Comparison of ENCODE assay signal across 1 cellular context in the genomic region with DNA sequence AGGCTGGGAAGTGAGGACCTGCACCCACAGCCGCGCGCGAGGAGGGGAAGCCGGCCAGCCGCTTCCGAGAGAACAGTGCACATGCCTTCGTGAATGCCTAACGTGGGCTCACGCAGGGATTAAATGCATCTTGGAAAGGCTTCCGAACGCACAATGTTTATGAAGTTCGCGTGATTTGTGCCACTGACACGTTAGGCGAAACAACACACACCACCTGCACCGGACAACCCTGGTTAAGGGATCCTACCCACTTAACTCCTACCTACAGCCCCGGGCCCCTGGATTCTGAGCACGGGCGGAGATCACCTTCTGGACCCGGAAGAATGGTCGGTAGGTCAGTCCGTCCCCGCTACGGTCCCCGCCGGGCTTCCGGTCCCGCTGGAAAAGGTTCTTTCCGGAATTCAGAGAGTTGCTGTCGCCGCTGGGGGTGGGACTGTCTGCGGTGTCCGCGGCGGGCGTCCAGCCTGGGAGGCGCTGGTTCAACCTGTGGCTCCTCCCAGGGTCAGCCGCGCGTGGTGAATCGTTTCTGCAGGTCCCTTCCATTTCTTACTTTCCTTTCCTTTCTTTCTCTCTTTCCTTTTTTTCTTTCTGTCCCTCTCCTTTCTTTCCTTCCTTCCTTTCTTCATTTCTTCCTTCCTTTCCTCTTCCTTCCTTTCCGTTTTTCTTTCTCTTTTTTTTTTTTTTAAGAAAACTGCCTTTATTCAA.
A peak's percentile ranks its signal among the peaks of the same experiment; 100 is the strongest.
TF ChIP-seq lines count a peak whose summit lies in the region.

Gene MTIF2, minus strand, starts transcription at position 325 of the 705 bp plus-strand sequence. CDS start 5,373 bp downstream, outside the sequence.

TF ChIP-seq in HepG2, 621 proteins besides CTCF, POLR2A, EP300 and RAD21 (continued from another document and continues in another):
- TF ChIP-seq, protein P1, sequence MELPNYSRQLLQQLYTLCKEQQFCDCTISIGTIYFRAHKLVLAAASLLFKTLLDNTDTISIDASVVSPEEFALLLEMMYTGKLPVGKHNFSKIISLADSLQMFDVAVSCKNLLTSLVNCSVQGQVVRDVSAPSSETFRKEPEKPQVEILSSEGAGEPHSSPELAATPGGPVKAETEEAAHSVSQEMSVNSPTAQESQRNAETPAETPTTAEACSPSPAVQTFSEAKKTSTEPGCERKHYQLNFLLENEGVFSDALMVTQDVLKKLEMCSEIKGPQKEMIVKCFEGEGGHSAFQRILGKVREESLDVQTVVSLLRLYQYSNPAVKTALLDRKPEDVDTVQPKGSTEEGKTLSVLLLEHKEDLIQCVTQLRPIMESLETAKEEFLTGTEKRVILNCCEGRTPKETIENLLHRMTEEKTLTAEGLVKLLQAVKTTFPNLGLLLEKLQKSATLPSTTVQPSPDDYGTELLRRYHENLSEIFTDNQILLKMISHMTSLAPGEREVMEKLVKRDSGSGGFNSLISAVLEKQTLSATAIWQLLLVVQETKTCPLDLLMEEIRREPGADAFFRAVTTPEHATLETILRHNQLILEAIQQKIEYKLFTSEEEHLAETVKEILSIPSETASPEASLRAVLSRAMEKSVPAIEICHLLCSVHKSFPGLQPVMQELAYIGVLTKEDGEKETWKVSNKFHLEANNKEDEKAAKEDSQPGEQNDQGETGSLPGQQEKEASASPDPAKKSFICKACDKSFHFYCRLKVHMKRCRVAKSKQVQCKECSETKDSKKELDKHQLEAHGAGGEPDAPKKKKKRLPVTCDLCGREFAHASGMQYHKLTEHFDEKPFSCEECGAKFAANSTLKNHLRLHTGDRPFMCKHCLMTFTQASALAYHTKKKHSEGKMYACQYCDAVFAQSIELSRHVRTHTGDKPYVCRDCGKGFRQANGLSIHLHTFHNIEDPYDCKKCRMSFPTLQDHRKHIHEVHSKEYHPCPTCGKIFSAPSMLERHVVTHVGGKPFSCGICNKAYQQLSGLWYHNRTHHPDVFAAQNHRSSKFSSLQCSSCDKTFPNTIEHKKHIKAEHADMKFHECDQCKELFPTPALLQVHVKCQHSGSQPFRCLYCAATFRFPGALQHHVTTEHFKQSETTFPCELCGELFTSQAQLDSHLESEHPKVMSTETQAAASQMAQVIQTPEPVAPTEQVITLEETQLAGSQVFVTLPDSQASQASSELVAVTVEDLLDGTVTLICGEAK (IDR thresholded peaks at IDR 0.05), result peak; percentile 99
- TF ChIP-seq, protein P1 (CRISPR knock-in tag; IDR thresholded peaks at IDR 0.05), result peak; percentile 95
- peak; percentile 88; the same call in 1 of the 2 replicates for TF ChIP-seq ZNF724P (CRISPR knock-in tag; IDR thresholded peaks at IDR 0.05; ENCODE audit: borderline replicate concordance)
- TF ChIP-seq, protein P2, sequence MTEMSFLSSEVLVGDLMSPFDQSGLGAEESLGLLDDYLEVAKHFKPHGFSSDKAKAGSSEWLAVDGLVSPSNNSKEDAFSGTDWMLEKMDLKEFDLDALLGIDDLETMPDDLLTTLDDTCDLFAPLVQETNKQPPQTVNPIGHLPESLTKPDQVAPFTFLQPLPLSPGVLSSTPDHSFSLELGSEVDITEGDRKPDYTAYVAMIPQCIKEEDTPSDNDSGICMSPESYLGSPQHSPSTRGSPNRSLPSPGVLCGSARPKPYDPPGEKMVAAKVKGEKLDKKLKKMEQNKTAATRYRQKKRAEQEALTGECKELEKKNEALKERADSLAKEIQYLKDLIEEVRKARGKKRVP (CRISPR knock-in tag; IDR thresholded peaks at IDR 0.05), result peak in 1 of 2 experiments; percentile 82; a peak in 2 of 4 replicates
- TF ChIP-seq ZNF792 (CRISPR knock-in tag; IDR thresholded peaks at IDR 0.05), result peak; percentile 98
- peak; percentile 91; the same call in 1 of the 2 replicates for TF ChIP-seq ZNF564 (CRISPR knock-in tag; IDR thresholded peaks at IDR 0.05)
- no peak for TF ChIP-seq TEAD2 (CRISPR knock-in tag; IDR thresholded peaks at IDR 0.05)
- peak; percentile 100 for TF ChIP-seq GABPB1 (CRISPR knock-in tag; IDR thresholded peaks at IDR 0.05)
- TF ChIP-seq, protein P3, sequence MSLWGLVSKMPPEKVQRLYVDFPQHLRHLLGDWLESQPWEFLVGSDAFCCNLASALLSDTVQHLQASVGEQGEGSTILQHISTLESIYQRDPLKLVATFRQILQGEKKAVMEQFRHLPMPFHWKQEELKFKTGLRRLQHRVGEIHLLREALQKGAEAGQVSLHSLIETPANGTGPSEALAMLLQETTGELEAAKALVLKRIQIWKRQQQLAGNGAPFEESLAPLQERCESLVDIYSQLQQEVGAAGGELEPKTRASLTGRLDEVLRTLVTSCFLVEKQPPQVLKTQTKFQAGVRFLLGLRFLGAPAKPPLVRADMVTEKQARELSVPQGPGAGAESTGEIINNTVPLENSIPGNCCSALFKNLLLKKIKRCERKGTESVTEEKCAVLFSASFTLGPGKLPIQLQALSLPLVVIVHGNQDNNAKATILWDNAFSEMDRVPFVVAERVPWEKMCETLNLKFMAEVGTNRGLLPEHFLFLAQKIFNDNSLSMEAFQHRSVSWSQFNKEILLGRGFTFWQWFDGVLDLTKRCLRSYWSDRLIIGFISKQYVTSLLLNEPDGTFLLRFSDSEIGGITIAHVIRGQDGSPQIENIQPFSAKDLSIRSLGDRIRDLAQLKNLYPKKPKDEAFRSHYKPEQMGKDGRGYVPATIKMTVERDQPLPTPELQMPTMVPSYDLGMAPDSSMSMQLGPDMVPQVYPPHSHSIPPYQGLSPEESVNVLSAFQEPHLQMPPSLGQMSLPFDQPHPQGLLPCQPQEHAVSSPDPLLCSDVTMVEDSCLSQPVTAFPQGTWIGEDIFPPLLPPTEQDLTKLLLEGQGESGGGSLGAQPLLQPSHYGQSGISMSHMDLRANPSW (CRISPR knock-in tag; IDR thresholded peaks at IDR 0.05; ENCODE audit: borderline replicate concordance), result peak; percentile 98
- TF ChIP-seq HNRNPLL (IDR thresholded peaks at IDR 0.05; ENCODE audit: low read depth, low read length, poor library complexity, severe bottlenecking), result peak; percentile 91
- TF ChIP-seq NCOA2 (CRISPR knock-in tag; IDR thresholded peaks at IDR 0.05), result peak; percentile 79
- no peak for TF ChIP-seq TCF7 (IDR thresholded peaks at IDR 0.05; ENCODE audit: low read depth)
- peak; percentile 40; the same call in 1 of the 2 replicates for TF ChIP-seq RARG (CRISPR knock-in tag; IDR thresholded peaks at IDR 0.05; ENCODE audit: low read depth)
- TF ChIP-seq ZNF75D (CRISPR knock-in tag; IDR thresholded peaks at IDR 0.05; ENCODE audit: borderline replicate concordance), result no peak
- TF ChIP-seq ZNF343 (CRISPR knock-in tag; IDR thresholded peaks at IDR 0.05), result peak; percentile 95
- TF ChIP-seq FOSL2 (CRISPR knock-in tag; IDR thresholded peaks at IDR 0.05), result peak; percentile 72; the same call in 1 of the 2 replicates
- peak; percentile 91; the same call in 1 of the 2 replicates for TF ChIP-seq RFXAP (CRISPR knock-in tag; IDR thresholded peaks at IDR 0.05; ENCODE audit: borderline replicate concordance)
- peak; percentile 68 for TF ChIP-seq GMEB2 (CRISPR knock-in tag; IDR thresholded peaks at IDR 0.05; ENCODE audit: low read depth)
- TF ChIP-seq, protein P4, sequence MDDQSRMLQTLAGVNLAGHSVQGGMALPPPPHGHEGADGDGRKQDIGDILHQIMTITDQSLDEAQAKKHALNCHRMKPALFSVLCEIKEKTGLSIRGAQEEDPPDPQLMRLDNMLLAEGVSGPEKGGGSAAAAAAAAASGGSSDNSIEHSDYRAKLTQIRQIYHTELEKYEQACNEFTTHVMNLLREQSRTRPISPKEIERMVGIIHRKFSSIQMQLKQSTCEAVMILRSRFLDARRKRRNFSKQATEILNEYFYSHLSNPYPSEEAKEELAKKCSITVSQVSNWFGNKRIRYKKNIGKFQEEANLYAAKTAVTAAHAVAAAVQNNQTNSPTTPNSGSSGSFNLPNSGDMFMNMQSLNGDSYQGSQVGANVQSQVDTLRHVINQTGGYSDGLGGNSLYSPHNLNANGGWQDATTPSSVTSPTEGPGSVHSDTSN (CRISPR knock-in tag; IDR thresholded peaks at IDR 0.05; ENCODE audit: borderline replicate concordance), result no peak
- no peak; the same call in 1 of the 2 replicates for TF ChIP-seq ZNF251 (CRISPR knock-in tag; IDR thresholded peaks at IDR 0.05)
- TF ChIP-seq, protein P5, sequence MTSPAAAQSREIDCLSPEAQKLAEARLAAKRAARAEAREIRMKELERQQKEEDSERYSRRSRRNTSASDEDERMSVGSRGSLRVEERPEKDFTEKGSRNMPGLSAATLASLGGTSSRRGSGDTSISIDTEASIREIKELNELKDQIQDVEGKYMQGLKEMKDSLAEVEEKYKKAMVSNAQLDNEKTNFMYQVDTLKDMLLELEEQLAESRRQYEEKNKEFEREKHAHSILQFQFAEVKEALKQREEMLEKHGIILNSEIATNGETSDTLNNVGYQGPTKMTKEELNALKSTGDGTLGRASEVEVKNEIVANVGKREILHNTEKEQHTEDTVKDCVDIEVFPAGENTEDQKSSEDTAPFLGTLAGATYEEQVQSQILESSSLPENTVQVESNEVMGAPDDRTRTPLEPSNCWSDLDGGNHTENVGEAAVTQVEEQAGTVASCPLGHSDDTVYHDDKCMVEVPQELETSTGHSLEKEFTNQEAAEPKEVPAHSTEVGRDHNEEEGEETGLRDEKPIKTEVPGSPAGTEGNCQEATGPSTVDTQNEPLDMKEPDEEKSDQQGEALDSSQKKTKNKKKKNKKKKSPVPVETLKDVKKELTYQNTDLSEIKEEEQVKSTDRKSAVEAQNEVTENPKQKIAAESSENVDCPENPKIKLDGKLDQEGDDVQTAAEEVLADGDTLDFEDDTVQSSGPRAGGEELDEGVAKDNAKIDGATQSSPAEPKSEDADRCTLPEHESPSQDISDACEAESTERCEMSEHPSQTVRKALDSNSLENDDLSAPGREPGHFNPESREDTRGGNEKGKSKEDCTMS (CRISPR knock-in tag; conservative IDR thresholded peaks at IDR 0.05), result 0 out of 2 replicates have a peak, but pooled peaks have one; percentile 62
- TF ChIP-seq ZNF737 (CRISPR knock-in tag; IDR thresholded peaks at IDR 0.05; ENCODE audit: borderline replicate concordance), result peak; percentile 95
- no peak for TF ChIP-seq ZNF326 (CRISPR knock-in tag; IDR thresholded peaks at IDR 0.05; ENCODE audit: borderline replicate concordance)
- no peak for TF ChIP-seq CBX2 (IDR thresholded peaks at IDR 0.05; ENCODE audit: low read depth, low read length)
- peak; percentile 93; the same call in 1 of the 2 replicates for TF ChIP-seq CBX2 (CRISPR knock-in tag; IDR thresholded peaks at IDR 0.05; ENCODE audit: low read depth)
- peak; percentile 94 for TF ChIP-seq HIVEP1 (CRISPR knock-in tag; IDR thresholded peaks at IDR 0.05)
- peak; percentile 98 for TF ChIP-seq ZSCAN30 (CRISPR knock-in tag; IDR thresholded peaks at IDR 0.05)
- TF ChIP-seq YEATS2 (CRISPR knock-in tag; IDR thresholded peaks at IDR 0.05; ENCODE audit: borderline replicate concordance), result peak; percentile 99
- no peak for TF ChIP-seq TCF7L2 (IDR thresholded peaks at IDR 0.05; ENCODE audit: low read depth, low read length)
- peak; percentile 23; the same call in 1 of the 2 replicates for TF ChIP-seq ZFP82 (CRISPR knock-in tag; IDR thresholded peaks at IDR 0.05; ENCODE audit: borderline replicate concordance)
- TF ChIP-seq KAT7 (CRISPR knock-in tag; IDR thresholded peaks at IDR 0.05; ENCODE audit: borderline replicate concordance), result peak; percentile 100
- TF ChIP-seq ZFP62 (CRISPR knock-in tag; IDR thresholded peaks at IDR 0.05), result no peak
- peak; percentile 45; the same call in 1 of the 2 replicates for TF ChIP-seq ZNF432 (CRISPR knock-in tag; IDR thresholded peaks at IDR 0.05; ENCODE audit: borderline replicate concordance)
- TF ChIP-seq, protein P6, sequence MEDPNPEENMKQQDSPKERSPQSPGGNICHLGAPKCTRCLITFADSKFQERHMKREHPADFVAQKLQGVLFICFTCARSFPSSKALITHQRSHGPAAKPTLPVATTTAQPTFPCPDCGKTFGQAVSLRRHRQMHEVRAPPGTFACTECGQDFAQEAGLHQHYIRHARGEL (CRISPR knock-in tag; IDR thresholded peaks at IDR 0.05), result no peak
- TF ChIP-seq ZNF180 (CRISPR knock-in tag; IDR thresholded peaks at IDR 0.05; ENCODE audit: borderline replicate concordance, low read depth), result no peak
- TF ChIP-seq ZNF317 (CRISPR knock-in tag; IDR thresholded peaks at IDR 0.05), result peak; percentile 93
- peak; percentile 82; the same call in 1 of the 2 replicates for TF ChIP-seq ZNF589 (CRISPR knock-in tag; conservative IDR thresholded peaks at IDR 0.05)
- TF ChIP-seq, protein P7, sequence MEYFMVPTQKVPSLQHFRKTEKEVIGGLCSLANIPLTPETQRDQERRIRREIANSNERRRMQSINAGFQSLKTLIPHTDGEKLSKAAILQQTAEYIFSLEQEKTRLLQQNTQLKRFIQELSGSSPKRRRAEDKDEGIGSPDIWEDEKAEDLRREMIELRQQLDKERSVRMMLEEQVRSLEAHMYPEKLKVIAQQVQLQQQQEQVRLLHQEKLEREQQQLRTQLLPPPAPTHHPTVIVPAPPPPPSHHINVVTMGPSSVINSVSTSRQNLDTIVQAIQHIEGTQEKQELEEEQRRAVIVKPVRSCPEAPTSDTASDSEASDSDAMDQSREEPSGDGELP (IDR thresholded peaks at IDR 0.05; ENCODE audit: borderline replicate concordance, low read depth), result peak; percentile 51; the same call in 1 of the 2 replicates
- TF ChIP-seq ZNF616 (CRISPR knock-in tag; IDR thresholded peaks at IDR 0.05; ENCODE audit: low read depth), result peak; percentile 95
